Comparison of ENCODE assay signal across 12 cellular contexts in genomic region chr5:164326219-164326618, GRCh38.
DNase-seq lines count a peak whose midpoint lies in the region; ATAC-seq and TF ChIP-seq lines count a peak whose summit lies in the region.
"Had no signal": no experiment of that assay in that cellular context is flagged by ENCODE, and none has a peak within 500 bp of the region (broad histone marks: within the 10 kb centered on the region; RNA-seq: fewer than 3 reads in every experiment).

No MANE protein-coding gene starts in this region.

- intact Hi-C loops in PC-3 (cut with micrococcal nuclease) = no loop called here
- intact Hi-C loops in right lobe of liver (cut with DNase I) = no loop called here

- no peaks in the 10 kb centered on the region for H3K79me2 ChIP-seq in PC-3 (ENCODE audit: low read length)

- H3K4me3 ChIP-seq in PC-3 (ENCODE audit: low read length) (no peak overlapping the region), right lobe of liver (no peak overlapping the region)

- no peak overlapping the region for H3K9ac ChIP-seq in PC-3 (ENCODE audit: low read length)

- no peak overlapping the region for H3K4me2 ChIP-seq in PC-3 (ENCODE audit: low read length)

- H4K20me1 ChIP-seq in PC-3 (ENCODE audit: low read length) = no peaks in the 10 kb centered on the region

- H3F3A ChIP-seq in PC-3 (ENCODE audit: low read length, unreplicated experiment) = no peaks in the 10 kb centered on the region

- no peak overlapping the region for H2AFZ ChIP-seq in PC-3 (ENCODE audit: low read length)

- H3K36me3 ChIP-seq in PC-3 (ENCODE audit: low read depth, low read length) = no peaks in the 10 kb centered on the region
- H3K36me3 ChIP-seq in right lobe of liver = no peaks in the 10 kb centered on the region

- H3K4me1 Mint-ChIP-seq in HFFc6 (ENCODE audit: low read depth) = no peaks in the 10 kb centered on the region

- H3K27me3 ChIP-seq in PC-3 (ENCODE audit: low read length) (no peaks in the 10 kb centered on the region), right lobe of liver (no peaks in the 10 kb centered on the region)

- H3K27ac ChIP-seq in PC-3 (ENCODE audit: low read length) = no peak overlapping the region
- H3K27ac ChIP-seq in right lobe of liver = no peak overlapping the region

- CTCF ChIA-PET in PC-3 (lab: Charles Lee) = no interaction called here

- no peak for TF ChIP-seq POLR2A in right lobe of liver (IDR thresholded peaks at IDR 0.05)

- ATAC-seq in GM18517 (IDR thresholded peaks at IDR 0.05; ENCODE audit: unreplicated experiment) (peak; percentile 67), PC-3 (no peak), right lobe of liver (no peak)
- ATAC-seq: Panc1 had no signal

- no peak overlapping the region for H3K27ac Mint-ChIP-seq in HFFc6

- H3K4me3 Mint-ChIP-seq in HFFc6 = no peak overlapping the region

- no peaks in the 10 kb centered on the region for H3K27me3 Mint-ChIP-seq in HFFc6 (ENCODE audit: insufficient read depth)

- H3K36me3 Mint-ChIP-seq in HFFc6 (ENCODE audit: low read depth) = peaks cover 5% of the 10 kb centered on the region; the same call in 1 of the 2 replicates

- POLR2A ChIA-PET in PC-3 (lab: Charles Lee; ENCODE audit: unreplicated experiment) = no interaction called here

- no TSS peak for BruUV-seq in PC-3 (replicated peaks; lab: Mats Ljungman, UMichigan)

- H3K4me1 ChIP-seq in PC-3 (ENCODE audit: insufficient read depth, low read length) (no peaks in the 10 kb centered on the region), right lobe of liver (no peaks in the 10 kb centered on the region)

- H3K9me2 ChIP-seq in PC-3 (replicated peaks; ENCODE audit: low read length) = no peaks in the 10 kb centered on the region

- DNase-seq in HFFc6 (no peak), PC-3 (no peak), right lobe of liver (no peak), NCI-H1436 (lab: John Stamatoyannopoulos, UW) (no peak), C1 segment of cervical spinal cord (lab: John Stamatoyannopoulos, UW) (no peak)
- DNase-seq in activated CD4-positive, CD25-positive, alpha-beta regulatory T cell treated with anti-CD3 and anti-CD28 coated beads, Interleukin-2, amount 50 U/mL, for 72 hours = no peak
- DNase-seq: anterior cingulate cortex, IMR-90, mesenchymal stem cell, NCI-H2107 had no signal

- H3K9me3 ChIP-seq in PC-3 (ENCODE audit: low read length) (no peaks in the 10 kb centered on the region), right lobe of liver (no peaks in the 10 kb centered on the region)

- peaks cover 38% of the 10 kb centered on the region for H3K9me3 Mint-ChIP-seq in HFFc6

- TF ChIP-seq CTCF in HFFc6 (IDR thresholded peaks at IDR 0.05) = peak; percentile 37; the same call in 1 of the 2 replicates
- TF ChIP-seq CTCF in PC-3 (conservative IDR thresholded peaks at IDR 0.05; ENCODE audit: low read depth, low read length) = peak; percentile 33; the same call in 1 of the 2 replicates
- TF ChIP-seq CTCF in right lobe of liver (IDR thresholded peaks at IDR 0.05) = peak in 3 of 4 donors; percentile 15 to 16 (median 16)
